ENCODE assay signal across 8 cellular contexts in the genomic region with DNA sequence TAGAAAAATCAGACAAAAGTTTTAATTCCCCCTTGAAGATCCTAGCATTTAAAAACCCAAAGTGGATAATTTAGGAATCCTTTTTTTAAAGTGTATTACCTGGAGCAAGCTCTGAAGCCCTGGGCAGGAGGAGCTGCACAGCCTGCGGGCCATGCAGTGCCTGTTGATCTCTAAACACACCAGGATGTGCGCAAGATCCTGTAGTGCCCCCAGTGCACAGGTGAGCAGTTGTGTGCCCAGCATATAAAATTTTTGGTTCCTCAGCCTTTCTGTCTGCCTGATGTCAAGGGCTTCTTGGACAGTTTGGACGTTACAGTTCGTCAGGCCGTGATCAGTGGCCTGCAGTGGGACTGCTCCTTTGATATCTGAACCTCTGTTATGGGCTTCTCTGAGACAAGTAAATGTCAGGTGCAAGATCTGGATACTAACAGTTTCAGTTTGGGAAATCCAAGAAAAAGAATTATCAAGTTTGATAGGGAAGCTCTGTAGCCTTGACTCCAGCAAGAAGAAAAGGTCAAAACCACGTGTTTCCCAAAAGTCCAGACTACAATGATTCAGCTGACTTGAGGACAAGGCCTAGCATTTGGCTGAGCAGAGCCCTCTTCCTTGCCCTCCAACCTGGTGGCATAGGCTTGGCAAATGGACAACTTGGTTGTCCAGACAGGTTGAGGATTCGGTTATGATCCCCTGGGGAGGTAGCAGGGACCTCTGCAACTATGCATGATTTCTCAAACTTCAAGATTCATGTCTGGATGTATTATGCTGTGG.
DNase-seq lines count a peak whose midpoint lies in the region; ATAC-seq lines count a peak whose summit lies in the region.

No MANE protein-coding gene starts in this region.

- ATAC-seq in GM21737 (IDR thresholded peaks at IDR 0.05; ENCODE audit: unreplicated experiment): peak; percentile 28

- DNase-seq in EH (ENCODE audit: low read depth): peak; percentile 16
- peak; percentile 52 for DNase-seq in OCI-M1 (lab: John Stamatoyannopoulos, UW)
- peak; percentile 23 for DNase-seq in astrocyte of the hippocampus (ENCODE audit: low read depth, low spot score)
- DNase-seq in iris pigment epithelial cell (ENCODE audit: low read depth): peak; percentile 10
- peak; percentile 45 for DNase-seq in stimulated activated CD8-positive, alpha-beta memory T cell treated with anti-CD3 and anti-CD28 coated beads, Interleukin-4, amount 100 ng/mL, for 48 hours
- no peak for DNase-seq in 8988T
- no peak for DNase-seq in DMS79 treated with DMSO at 0.1 percent for 48 hours (lab: John Stamatoyannopoulos, UW)

Comparison
In these comparisons a context has a peak if more than half of its experiments do, and no peak if none do; other contexts are left out.
1. DNase-seq: peak in EH (single experiment), OCI-M1 (single experiment), astrocyte of the hippocampus (single experiment), iris pigment epithelial cell (single experiment) and stimulated activated CD8-positive, alpha-beta memory T cell treated with anti-CD3 and anti-CD28 coated beads, Interleukin-4, amount 100 ng/mL, for 48 hours (single experiment); none in 8988T (single experiment) and DMS79 treated with DMSO at 0.1 percent for 48 hours (single experiment).